ENCODE assay signal across 2 cellular contexts in the genomic region with DNA sequence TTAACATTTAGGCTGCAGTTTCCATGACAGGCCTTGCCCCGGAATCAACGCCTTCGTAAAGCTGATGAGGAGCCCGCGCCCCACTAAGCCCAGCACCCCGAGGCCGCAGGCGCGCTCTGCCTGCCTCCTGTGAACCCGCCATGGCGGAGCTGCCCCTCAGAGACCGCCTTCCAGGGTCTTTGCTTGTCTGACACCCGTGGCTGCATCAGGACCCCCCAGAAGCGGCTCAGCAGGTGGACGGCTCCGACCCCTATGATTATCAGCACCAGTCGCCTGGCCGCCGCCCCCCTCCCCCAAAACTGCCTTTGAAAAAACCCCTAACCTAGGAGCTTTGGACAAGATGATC.
TF ChIP-seq lines count a peak whose summit lies in the region.

No MANE protein-coding gene starts in this region.

TF ChIP-seq in WTC11, 78 proteins besides CTCF, POLR2A, EP300 and RAD21 (continues in another document):
- TF ChIP-seq, protein P1, sequence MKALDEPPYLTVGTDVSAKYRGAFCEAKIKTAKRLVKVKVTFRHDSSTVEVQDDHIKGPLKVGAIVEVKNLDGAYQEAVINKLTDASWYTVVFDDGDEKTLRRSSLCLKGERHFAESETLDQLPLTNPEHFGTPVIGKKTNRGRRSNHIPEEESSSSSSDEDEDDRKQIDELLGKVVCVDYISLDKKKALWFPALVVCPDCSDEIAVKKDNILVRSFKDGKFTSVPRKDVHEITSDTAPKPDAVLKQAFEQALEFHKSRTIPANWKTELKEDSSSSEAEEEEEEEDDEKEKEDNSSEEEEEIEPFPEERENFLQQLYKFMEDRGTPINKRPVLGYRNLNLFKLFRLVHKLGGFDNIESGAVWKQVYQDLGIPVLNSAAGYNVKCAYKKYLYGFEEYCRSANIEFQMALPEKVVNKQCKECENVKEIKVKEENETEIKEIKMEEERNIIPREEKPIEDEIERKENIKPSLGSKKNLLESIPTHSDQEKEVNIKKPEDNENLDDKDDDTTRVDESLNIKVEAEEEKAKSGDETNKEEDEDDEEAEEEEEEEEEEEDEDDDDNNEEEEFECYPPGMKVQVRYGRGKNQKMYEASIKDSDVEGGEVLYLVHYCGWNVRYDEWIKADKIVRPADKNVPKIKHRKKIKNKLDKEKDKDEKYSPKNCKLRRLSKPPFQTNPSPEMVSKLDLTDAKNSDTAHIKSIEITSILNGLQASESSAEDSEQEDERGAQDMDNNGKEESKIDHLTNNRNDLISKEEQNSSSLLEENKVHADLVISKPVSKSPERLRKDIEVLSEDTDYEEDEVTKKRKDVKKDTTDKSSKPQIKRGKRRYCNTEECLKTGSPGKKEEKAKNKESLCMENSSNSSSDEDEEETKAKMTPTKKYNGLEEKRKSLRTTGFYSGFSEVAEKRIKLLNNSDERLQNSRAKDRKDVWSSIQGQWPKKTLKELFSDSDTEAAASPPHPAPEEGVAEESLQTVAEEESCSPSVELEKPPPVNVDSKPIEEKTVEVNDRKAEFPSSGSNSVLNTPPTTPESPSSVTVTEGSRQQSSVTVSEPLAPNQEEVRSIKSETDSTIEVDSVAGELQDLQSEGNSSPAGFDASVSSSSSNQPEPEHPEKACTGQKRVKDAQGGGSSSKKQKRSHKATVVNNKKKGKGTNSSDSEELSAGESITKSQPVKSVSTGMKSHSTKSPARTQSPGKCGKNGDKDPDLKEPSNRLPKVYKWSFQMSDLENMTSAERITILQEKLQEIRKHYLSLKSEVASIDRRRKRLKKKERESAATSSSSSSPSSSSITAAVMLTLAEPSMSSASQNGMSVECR (CRISPR knock-in tag; IDR thresholded peaks at IDR 0.05; ENCODE audit: borderline replicate concordance), result no peak
- TF ChIP-seq ESRRA (CRISPR knock-in tag; IDR thresholded peaks at IDR 0.05; ENCODE audit: borderline replicate concordance) (no peak), KAT7 (CRISPR knock-in tag; IDR thresholded peaks at IDR 0.05; ENCODE audit: borderline replicate concordance) (no peak), CREB1 (CRISPR knock-in tag; IDR thresholded peaks at IDR 0.05) (no peak)
- TF ChIP-seq, protein P2, sequence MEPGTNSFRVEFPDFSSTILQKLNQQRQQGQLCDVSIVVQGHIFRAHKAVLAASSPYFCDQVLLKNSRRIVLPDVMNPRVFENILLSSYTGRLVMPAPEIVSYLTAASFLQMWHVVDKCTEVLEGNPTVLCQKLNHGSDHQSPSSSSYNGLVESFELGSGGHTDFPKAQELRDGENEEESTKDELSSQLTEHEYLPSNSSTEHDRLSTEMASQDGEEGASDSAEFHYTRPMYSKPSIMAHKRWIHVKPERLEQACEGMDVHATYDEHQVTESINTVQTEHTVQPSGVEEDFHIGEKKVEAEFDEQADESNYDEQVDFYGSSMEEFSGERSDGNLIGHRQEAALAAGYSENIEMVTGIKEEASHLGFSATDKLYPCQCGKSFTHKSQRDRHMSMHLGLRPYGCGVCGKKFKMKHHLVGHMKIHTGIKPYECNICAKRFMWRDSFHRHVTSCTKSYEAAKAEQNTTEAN (CRISPR knock-in tag; IDR thresholded peaks at IDR 0.05), result no peak
- TF ChIP-seq, protein P3, sequence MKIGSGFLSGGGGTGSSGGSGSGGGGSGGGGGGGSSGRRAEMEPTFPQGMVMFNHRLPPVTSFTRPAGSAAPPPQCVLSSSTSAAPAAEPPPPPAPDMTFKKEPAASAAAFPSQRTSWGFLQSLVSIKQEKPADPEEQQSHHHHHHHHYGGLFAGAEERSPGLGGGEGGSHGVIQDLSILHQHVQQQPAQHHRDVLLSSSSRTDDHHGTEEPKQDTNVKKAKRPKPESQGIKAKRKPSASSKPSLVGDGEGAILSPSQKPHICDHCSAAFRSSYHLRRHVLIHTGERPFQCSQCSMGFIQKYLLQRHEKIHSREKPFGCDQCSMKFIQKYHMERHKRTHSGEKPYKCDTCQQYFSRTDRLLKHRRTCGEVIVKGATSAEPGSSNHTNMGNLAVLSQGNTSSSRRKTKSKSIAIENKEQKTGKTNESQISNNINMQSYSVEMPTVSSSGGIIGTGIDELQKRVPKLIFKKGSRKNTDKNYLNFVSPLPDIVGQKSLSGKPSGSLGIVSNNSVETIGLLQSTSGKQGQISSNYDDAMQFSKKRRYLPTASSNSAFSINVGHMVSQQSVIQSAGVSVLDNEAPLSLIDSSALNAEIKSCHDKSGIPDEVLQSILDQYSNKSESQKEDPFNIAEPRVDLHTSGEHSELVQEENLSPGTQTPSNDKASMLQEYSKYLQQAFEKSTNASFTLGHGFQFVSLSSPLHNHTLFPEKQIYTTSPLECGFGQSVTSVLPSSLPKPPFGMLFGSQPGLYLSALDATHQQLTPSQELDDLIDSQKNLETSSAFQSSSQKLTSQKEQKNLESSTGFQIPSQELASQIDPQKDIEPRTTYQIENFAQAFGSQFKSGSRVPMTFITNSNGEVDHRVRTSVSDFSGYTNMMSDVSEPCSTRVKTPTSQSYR (CRISPR knock-in tag; IDR thresholded peaks at IDR 0.05), result no peak
- TF ChIP-seq, protein P4, sequence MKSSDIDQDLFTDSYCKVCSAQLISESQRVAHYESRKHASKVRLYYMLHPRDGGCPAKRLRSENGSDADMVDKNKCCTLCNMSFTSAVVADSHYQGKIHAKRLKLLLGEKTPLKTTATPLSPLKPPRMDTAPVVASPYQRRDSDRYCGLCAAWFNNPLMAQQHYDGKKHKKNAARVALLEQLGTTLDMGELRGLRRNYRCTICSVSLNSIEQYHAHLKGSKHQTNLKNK (CRISPR knock-in tag; IDR thresholded peaks at IDR 0.05), result no peak
- TF ChIP-seq, protein P5, sequence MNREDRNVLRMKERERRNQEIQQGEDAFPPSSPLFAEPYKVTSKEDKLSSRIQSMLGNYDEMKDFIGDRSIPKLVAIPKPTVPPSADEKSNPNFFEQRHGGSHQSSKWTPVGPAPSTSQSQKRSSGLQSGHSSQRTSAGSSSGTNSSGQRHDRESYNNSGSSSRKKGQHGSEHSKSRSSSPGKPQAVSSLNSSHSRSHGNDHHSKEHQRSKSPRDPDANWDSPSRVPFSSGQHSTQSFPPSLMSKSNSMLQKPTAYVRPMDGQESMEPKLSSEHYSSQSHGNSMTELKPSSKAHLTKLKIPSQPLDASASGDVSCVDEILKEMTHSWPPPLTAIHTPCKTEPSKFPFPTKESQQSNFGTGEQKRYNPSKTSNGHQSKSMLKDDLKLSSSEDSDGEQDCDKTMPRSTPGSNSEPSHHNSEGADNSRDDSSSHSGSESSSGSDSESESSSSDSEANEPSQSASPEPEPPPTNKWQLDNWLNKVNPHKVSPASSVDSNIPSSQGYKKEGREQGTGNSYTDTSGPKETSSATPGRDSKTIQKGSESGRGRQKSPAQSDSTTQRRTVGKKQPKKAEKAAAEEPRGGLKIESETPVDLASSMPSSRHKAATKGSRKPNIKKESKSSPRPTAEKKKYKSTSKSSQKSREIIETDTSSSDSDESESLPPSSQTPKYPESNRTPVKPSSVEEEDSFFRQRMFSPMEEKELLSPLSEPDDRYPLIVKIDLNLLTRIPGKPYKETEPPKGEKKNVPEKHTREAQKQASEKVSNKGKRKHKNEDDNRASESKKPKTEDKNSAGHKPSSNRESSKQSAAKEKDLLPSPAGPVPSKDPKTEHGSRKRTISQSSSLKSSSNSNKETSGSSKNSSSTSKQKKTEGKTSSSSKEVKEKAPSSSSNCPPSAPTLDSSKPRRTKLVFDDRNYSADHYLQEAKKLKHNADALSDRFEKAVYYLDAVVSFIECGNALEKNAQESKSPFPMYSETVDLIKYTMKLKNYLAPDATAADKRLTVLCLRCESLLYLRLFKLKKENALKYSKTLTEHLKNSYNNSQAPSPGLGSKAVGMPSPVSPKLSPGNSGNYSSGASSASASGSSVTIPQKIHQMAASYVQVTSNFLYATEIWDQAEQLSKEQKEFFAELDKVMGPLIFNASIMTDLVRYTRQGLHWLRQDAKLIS (CRISPR knock-in tag; IDR thresholded peaks at IDR 0.05; ENCODE audit: borderline replicate concordance), result no peak

TF ChIP-seq in HepG2, 621 proteins besides CTCF, POLR2A, EP300 and RAD21:
- TF ChIP-seq AGO2 (optimal IDR thresholded peaks at IDR 0.05; ENCODE audit: low read depth, low read length), result peak; percentile 51
- no peak for TF ChIP-seq ZNF761 (CRISPR knock-in tag; conservative IDR thresholded peaks at IDR 0.05)
- no peak for TF ChIP-seq ZNF569 (CRISPR knock-in tag; IDR thresholded peaks at IDR 0.05; ENCODE audit: borderline replicate concordance)
- no peak for TF ChIP-seq CREB1 (IDR thresholded peaks at IDR 0.05)
- 0 out of 2 replicates have a peak, but pooled peaks have one; percentile 19 for TF ChIP-seq CREB1 (CRISPR knock-in tag; IDR thresholded peaks at IDR 0.05)
- TF ChIP-seq TBX2 (CRISPR knock-in tag; IDR thresholded peaks at IDR 0.05; ENCODE audit: borderline replicate concordance), result no peak
- TF ChIP-seq AGO1 (IDR thresholded peaks at IDR 0.05; ENCODE audit: low read depth, low read length, poor library complexity, severe bottlenecking), result peak; percentile 42
- TF ChIP-seq ZNF598 (CRISPR knock-in tag; IDR thresholded peaks at IDR 0.05; ENCODE audit: borderline replicate concordance), result 0 out of 2 replicates have a peak, but pooled peaks have one; percentile 6
- TF ChIP-seq SRF (IDR thresholded peaks at IDR 0.05; ENCODE audit: low read depth, low read length), result no peak
- TF ChIP-seq ADNP (CRISPR knock-in tag; IDR thresholded peaks at IDR 0.05), result no peak
- 0 out of 2 replicates have a peak, but pooled peaks have one; percentile 9 for TF ChIP-seq TARDBP (CRISPR knock-in tag; IDR thresholded peaks at IDR 0.05)
- no peak for TF ChIP-seq ZBTB1 (CRISPR knock-in tag; IDR thresholded peaks at IDR 0.05; ENCODE audit: borderline replicate concordance)
- TF ChIP-seq ZNF136 (CRISPR knock-in tag; IDR thresholded peaks at IDR 0.05; ENCODE audit: low read depth), result 0 out of 2 replicates have a peak, but pooled peaks have one; percentile 23
- TF ChIP-seq, protein P6, sequence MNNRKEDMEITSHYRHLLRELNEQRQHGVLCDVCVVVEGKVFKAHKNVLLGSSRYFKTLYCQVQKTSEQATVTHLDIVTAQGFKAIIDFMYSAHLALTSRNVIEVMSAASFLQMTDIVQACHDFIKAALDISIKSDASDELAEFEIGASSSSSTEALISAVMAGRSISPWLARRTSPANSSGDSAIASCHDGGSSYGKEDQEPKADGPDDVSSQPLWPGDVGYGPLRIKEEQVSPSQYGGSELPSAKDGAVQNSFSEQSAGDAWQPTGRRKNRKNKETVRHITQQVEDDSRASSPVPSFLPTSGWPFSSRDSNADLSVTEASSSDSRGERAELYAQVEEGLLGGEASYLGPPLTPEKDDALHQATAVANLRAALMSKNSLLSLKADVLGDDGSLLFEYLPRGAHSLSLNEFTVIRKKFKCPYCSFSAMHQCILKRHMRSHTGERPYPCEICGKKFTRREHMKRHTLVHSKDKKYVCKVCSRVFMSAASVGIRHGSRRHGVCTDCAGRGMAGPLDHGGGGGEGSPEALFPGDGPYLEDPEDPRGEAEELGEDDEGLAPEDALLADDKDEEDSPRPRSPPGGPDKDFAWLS (CRISPR knock-in tag; IDR thresholded peaks at IDR 0.05; ENCODE audit: borderline replicate concordance), result 0 out of 2 replicates have a peak, but pooled peaks have one; percentile 16
- no peak for TF ChIP-seq SAFB2 (CRISPR knock-in tag; IDR thresholded peaks at IDR 0.05; ENCODE audit: borderline replicate concordance, low read depth)
- TF ChIP-seq TBX3 (IDR thresholded peaks at IDR 0.05; ENCODE audit: borderline replicate concordance), result no peak
- no peak for TF ChIP-seq ARNT2 (CRISPR knock-in tag; IDR thresholded peaks at IDR 0.05; ENCODE audit: low read depth)
